ENCODE assay signal across 8 cellular contexts in the genomic region with DNA sequence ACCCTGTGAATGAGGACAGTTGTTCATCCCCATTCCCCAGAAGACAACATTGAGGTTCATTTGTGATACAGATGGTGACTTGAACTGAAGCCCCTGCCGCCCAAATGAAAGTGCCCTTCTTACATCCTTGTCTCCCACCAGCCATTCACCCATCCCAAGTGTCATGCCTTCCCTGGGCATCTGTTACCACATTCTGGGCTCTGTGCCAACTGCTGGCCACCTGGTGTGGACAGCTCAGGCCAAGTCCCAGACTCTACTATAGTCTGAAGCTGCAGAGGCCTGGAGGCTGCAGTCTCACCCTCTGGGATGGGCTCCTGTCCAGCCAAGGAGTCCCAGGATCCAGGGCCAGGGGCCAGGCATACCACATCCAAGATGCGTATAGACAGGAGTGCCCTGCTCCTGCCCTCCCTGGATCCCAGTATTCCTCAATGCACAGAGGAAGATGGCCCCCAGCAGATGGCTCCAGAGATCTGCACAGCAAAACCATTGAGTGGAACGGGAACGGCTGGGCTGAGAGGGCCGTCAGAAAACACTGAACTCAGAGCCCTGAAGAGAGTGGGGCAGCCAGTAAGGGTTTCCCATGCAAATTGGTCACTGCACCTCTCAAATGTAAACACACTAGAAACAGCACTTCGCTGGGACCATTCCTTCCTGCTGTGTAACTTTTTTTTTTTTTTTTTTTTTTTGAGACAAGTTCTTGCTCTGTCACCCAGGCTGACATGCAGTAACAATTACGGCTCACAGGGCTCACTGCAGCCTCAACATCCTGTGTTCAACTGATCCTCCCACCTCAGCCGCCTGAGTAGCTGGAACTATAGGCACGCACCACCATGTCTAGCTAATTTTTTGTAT. TPM values are rescaled to one million over a fixed set of nuclear protein-coding genes. Genes with fewer than 3 reads are reported as not detected.
DNase-seq lines count a peak whose midpoint lies in the region; ATAC-seq, FAIRE-seq and TF ChIP-seq lines count a peak whose summit lies in the region.

No MANE protein-coding gene starts in this region.

- dilution Hi-C loops in endothelial cell of umbilical vein (cut with MboI; ENCODE audit: extremely low pct_ligation_motif_present, low sequenced_read_pairs): no loop called here

- FAIRE-seq in endothelial cell of umbilical vein (lab: Jason Lieb, UNC): peak; percentile 86

- H3K27me3 Mint-ChIP-seq in activated CD8-positive, alpha-beta memory T cell treated with anti-CD3 and anti-CD28 coated beads, Interleukin-2, amount 10 ng/mL, durations not matched to agents 7 days and 5 days: no peaks in the 10 kb centered on the region

- H3K4me3 Mint-ChIP-seq in activated CD8-positive, alpha-beta memory T cell treated with anti-CD3 and anti-CD28 coated beads, Interleukin-2, amount 10 ng/mL, durations not matched to agents 7 days and 5 days: peak overlapping the region; percentile 32

- H3K27ac Mint-ChIP-seq in activated CD8-positive, alpha-beta memory T cell treated with anti-CD3 and anti-CD28 coated beads, Interleukin-2, amount 10 ng/mL, durations not matched to agents 7 days and 5 days: peak overlapping the region; percentile 86

- no peak overlapping the region for H3K4me2 ChIP-seq in endothelial cell of umbilical vein (ENCODE audit: insufficient read depth, low read length)

- H3K27me3 ChIP-seq in endothelial cell of umbilical vein (ENCODE audit: control insufficient read depth in 2 of 2, insufficient read depth in 2 of 2, low read length in 2 of 2): no peaks in the 10 kb centered on the region

- CTCF ChIA-PET in activated CD8-positive, alpha-beta memory T cell treated with anti-CD3 and anti-CD28 coated beads, Interleukin-2, amount 10 ng/mL, durations not matched to agents 7 days and 5 days (lab: Charles Lee): interaction anchor here (0.7 to 10.5 kb wide), 14 partner anchors 10 to 72 kb away, joined by 3 to 126 read pairs (median 6); a partner anchor contains a TSS
- CTCF ChIA-PET in endothelial cell of umbilical vein (lab: Charles Lee): interaction anchor here (0.6 to 7.7 kb wide), 9 partner anchors 10 to 224 kb away, joined by 3 to 76 read pairs (median 8); no protein-coding TSS in a partner anchor

- H3K9me3 Mint-ChIP-seq in activated CD8-positive, alpha-beta memory T cell treated with anti-CD3 and anti-CD28 coated beads, Interleukin-2, amount 10 ng/mL, durations not matched to agents 7 days and 5 days (ENCODE audit: low read depth): no peaks in the 10 kb centered on the region

- peaks cover 33% of the 10 kb centered on the region for H3K4me1 ChIP-seq in endothelial cell of umbilical vein (ENCODE audit: control insufficient read depth, extremely low read depth, insufficient read depth, low read length)
- H3K4me1 ChIP-seq in mucosa of descending colon (ENCODE audit: low read depth): peaks cover 52% of the 10 kb centered on the region

- peaks cover 11% of the 10 kb centered on the region for H3K79me2 ChIP-seq in endothelial cell of umbilical vein (ENCODE audit: control insufficient read depth, insufficient read depth, low read length)

- peaks cover 0 to 5% of the 10 kb centered on the region in 2 experiments for H3K36me3 ChIP-seq in endothelial cell of umbilical vein (ENCODE audit: control insufficient read depth in 2 of 2, extremely low read depth in 1 of 2, insufficient read depth in 2 of 2, low read length in 2 of 2)
- no peaks in the 10 kb centered on the region for H3K36me3 ChIP-seq in mucosa of descending colon (ENCODE audit: low read depth)

- H3K4me1 Mint-ChIP-seq in activated CD8-positive, alpha-beta memory T cell treated with anti-CD3 and anti-CD28 coated beads, Interleukin-2, amount 10 ng/mL, durations not matched to agents 7 days and 5 days: peaks cover 39% of the 10 kb centered on the region

- no peak overlapping the region for H3K9ac ChIP-seq in endothelial cell of umbilical vein (replicated peaks; ENCODE audit: extremely low read depth, insufficient read depth, low read length)

- H4K20me1 ChIP-seq in endothelial cell of umbilical vein (replicated peaks; ENCODE audit: control insufficient read depth, extremely low read depth, insufficient read depth, low read length): no peaks in the 10 kb centered on the region

- DNase-seq in DMS153 treated with DMSO at 0.1 percent for 48 hours (lab: John Stamatoyannopoulos, UW; ENCODE audit: unreplicated experiment) (peak; percentile 46), NCI-H69 (lab: John Stamatoyannopoulos, UW) (peak; percentile 94), endothelial cell of umbilical vein (ENCODE audit: low read depth, low spot score) (peak; percentile 84), mucosa of descending colon (peak; percentile 77 to 90 (median 86))
- peak; percentile 88 for DNase-seq in activated CD8-positive, alpha-beta memory T cell treated with anti-CD3 and anti-CD28 coated beads, Interleukin-2, amount 10 ng/mL, durations not matched to agents 7 days and 5 days

- no peak overlapping the region for H2AFZ ChIP-seq in endothelial cell of umbilical vein (ENCODE audit: low read depth, low read length)

- intact Hi-C loops in endothelial cell of umbilical vein (cut with micrococcal nuclease): loop anchor here (1.0 kb wide), 4 partner anchors 20 to 56 kb away; no protein-coding TSS in a partner anchor
- intact Hi-C loops in mucosa of descending colon (cut with DNase I, micrococcal nuclease): loop anchor here (5.0 to 10.0 kb wide), 2 partner anchors 54 to 56 kb away; no protein-coding TSS in a partner anchor

- peak; percentile 73 for ATAC-seq in HG02678 (IDR thresholded peaks at IDR 0.05; ENCODE audit: unreplicated experiment)
- peak; percentile 93 for ATAC-seq in activated CD8-positive, alpha-beta memory T cell treated with anti-CD3 and anti-CD28 coated beads, Interleukin-2, amount 10 ng/mL, durations not matched to agents 7 days and 5 days
- peak; percentile 79 for ATAC-seq in mucosa of descending colon
- no peak for ATAC-seq in GM19351 (IDR thresholded peaks at IDR 0.05; ENCODE audit: unreplicated experiment)

- no peaks in the 10 kb centered on the region for H3K9me1 ChIP-seq in endothelial cell of umbilical vein (replicated peaks; ENCODE audit: control insufficient read depth, extremely low read depth, insufficient read depth, low read length)

- BruUV-seq in endothelial cell of umbilical vein (replicated peaks; lab: Mats Ljungman, UMichigan): no TSS peak

- POLR2A ChIA-PET in endothelial cell of umbilical vein (lab: Charles Lee): interaction anchor here (0.7 kb wide), 1 partner anchor 71 kb away, joined by 7 read pairs; a partner anchor contains a TSS

- H3K27ac ChIP-seq in endothelial cell of umbilical vein (ENCODE audit: insufficient read depth, low read depth, low read length) (no peak overlapping the region), temporal lobe (ENCODE audit: low read depth, low read length) (peak overlapping the region; percentile 77)

- H3K9me3 ChIP-seq in endothelial cell of umbilical vein (replicated peaks; ENCODE audit: control insufficient read depth, insufficient read depth, low read length): no peaks in the 10 kb centered on the region
- no peaks in the 10 kb centered on the region for H3K9me3 ChIP-seq in mucosa of descending colon

- H3K4me3 ChIP-seq in endothelial cell of umbilical vein (replicated peaks in 1 of 3; ENCODE audit: insufficient read depth in 1 of 3, low read depth in 1 of 3, low read length in 3 of 3) (no peak overlapping the region), mucosa of descending colon (no peak overlapping the region)

- H3K36me3 Mint-ChIP-seq in activated CD8-positive, alpha-beta memory T cell treated with anti-CD3 and anti-CD28 coated beads, Interleukin-2, amount 10 ng/mL, durations not matched to agents 7 days and 5 days: peaks cover 18% of the 10 kb centered on the region

- TF ChIP-seq CTCF in endothelial cell of umbilical vein (IDR thresholded peaks at IDR 0.05; ENCODE audit: extremely low read depth in 1 of 2, insufficient read depth in 1 of 2, low read depth in 1 of 2, low read length in 2 of 2): peak; percentile 51 to 61
- peak; percentile 30 for TF ChIP-seq CTCF in mucosa of descending colon (IDR thresholded peaks at IDR 0.05)

- no peak for TF ChIP-seq POLR2A in endothelial cell of umbilical vein (IDR thresholded peaks at IDR 0.05; ENCODE audit: low read depth, low read length)

TF ChIP-seq in endothelial cell of umbilical vein, 7 proteins besides CTCF, POLR2A, EP300 and RAD21:
- TF ChIP-seq, protein P1, sequence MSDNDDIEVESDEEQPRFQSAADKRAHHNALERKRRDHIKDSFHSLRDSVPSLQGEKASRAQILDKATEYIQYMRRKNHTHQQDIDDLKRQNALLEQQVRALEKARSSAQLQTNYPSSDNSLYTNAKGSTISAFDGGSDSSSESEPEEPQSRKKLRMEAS (IDR thresholded peaks at IDR 0.05; ENCODE audit: insufficient read depth, insufficient read length): no peak
- TF ChIP-seq EZH2 (IDR thresholded peaks at IDR 0.05; ENCODE audit: borderline replicate concordance, low read depth, low read length, severe bottlenecking): no peak
- TF ChIP-seq FOS (IDR thresholded peaks at IDR 0.05; ENCODE audit: borderline replicate concordance, insufficient read depth, low read length): no peak
- TF ChIP-seq GATA2 (IDR thresholded peaks at IDR 0.05; ENCODE audit: insufficient read depth, insufficient read length, low read depth, low read length): no peak
- TF ChIP-seq MYC (IDR thresholded peaks at IDR 0.05; ENCODE audit: low read depth, low read length): no peak
- TF ChIP-seq JUN (IDR thresholded peaks at IDR 0.05; ENCODE audit: borderline replicate concordance, insufficient read depth, insufficient read length, low read depth): no peak
- no peak for TF ChIP-seq POLR2AphosphoS5 (IDR thresholded peaks at IDR 0.05; ENCODE audit: insufficient read depth, low read depth, low read length)

RNA-seq across cellular contexts. Expression of a gene that starts 22.8 kb away (rescaled TPM):
- total RNA-seq in activated CD8-positive, alpha-beta memory T cell treated with anti-CD3 and anti-CD28 coated beads, Interleukin-2, amount 10 ng/mL, durations not matched to agents 7 days and 5 days: 10 to 100 TPM; 42.6 to 69.3 TPM
- total RNA-seq in endothelial cell of umbilical vein (63.9 and 83.7 TPM in 2 replicates), mucosa of descending colon (100 to 1,000 TPM in 2 of 3 donors, 10 to 100 TPM in 1; 76.7 to 128 (median 121) TPM), temporal lobe (49.4 TPM)
- polyA plus RNA-seq in endothelial cell of umbilical vein: 76.6 and 92.6 TPM in 2 replicates
- polyA plus RNA-seq in endothelial cell of umbilical vein (2011; cell fraction: cytosol; rRNA removed): 95.5 and 102 TPM in 2 replicates
- polyA plus RNA-seq in endothelial cell of umbilical vein (2011; cell fraction: nucleus; rRNA removed): 93.4 and 108 TPM in 2 replicates
- 41.0 and 44.6 TPM in 2 replicates for polyA plus RNA-seq in endothelial cell of umbilical vein (2012)
- 284 and 350 TPM in 2 replicates for polyA minus RNA-seq in endothelial cell of umbilical vein
- 16.3 TPM for polyA minus RNA-seq in endothelial cell of umbilical vein (2011; cell fraction: cytosol; rRNA and poly(A)+ RNA removed)
- polyA minus RNA-seq in endothelial cell of umbilical vein (2011; cell fraction: nucleus; rRNA and poly(A)+ RNA removed): 109 and 112 TPM in 2 replicates
